Comparison of ENCODE assay signal across 27 cellular contexts in the genomic region with DNA sequence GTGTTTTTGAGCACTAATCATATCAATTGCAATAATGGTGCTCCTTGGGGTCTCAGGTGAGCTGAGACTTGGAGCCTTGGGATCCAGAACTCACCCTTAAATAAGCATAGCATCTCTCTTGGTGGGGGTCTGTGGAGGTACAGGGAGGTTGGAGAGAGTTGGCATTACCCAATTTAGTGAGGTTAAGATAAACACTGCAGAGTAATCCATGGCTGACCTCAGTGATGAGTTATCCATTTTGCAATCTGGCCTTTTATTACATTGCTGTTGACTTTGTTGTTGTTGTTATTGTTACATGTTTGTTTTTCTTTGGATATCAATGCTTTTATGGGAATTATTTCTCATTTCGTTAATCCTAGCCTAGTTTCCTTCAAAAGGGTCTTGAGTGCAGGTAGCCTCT.
"Had no signal": no experiment of that assay in that cellular context is flagged by ENCODE, and none has a peak within 500 bp of the region (broad histone marks: within the 10 kb centered on the region; RNA-seq: fewer than 3 reads in every experiment).

No MANE protein-coding gene starts in this region.

- DNase-seq: stimulated activated CD4-positive, alpha-beta T cell treated with anti-CD3 and anti-CD28 coated beads, Interleukin-2, amount 100 ng/mL, for 48 hours; stimulated activated CD4-positive, alpha-beta T cell treated with anti-CD3 and anti-CD28 coated beads, Interleukin-4, amount 100 ng/mL, for 1 hour; stimulated activated CD4-positive, alpha-beta T cell treated with anti-CD3 and anti-CD28 coated beads, Interleukin-4, amount 100 ng/mL, for 24 hours; stimulated activated CD4-positive, alpha-beta T cell treated with anti-CD3 and anti-CD28 coated beads, Interleukin-4, amount 100 ng/mL, for 4 hours; stimulated activated CD8-positive, alpha-beta memory T cell treated with anti-CD3 and anti-CD28 coated beads, Interleukin-4, amount 100 ng/mL, for 48 hours; stimulated activated naive B cell treated with anti-CD40 and anti-IgM and Interleukin-4, amounts not matched to agents 10 μg/mL and 1 μg/mL and 100 μg/mL, for 72 hours; stimulated activated naive CD4-positive, alpha-beta T cell; stimulated activated naive CD4-positive, alpha-beta T cell treated with Interleukin-2 at 50 U/mL for 16 hours; stimulated activated naive CD8-positive, alpha-beta T cell treated with anti-CD3 and anti-CD28 coated beads, Interleukin-15, amount 100 ng/mL, for 72 hours; stimulated activated naive CD8-positive, alpha-beta T cell treated with anti-CD3 and anti-CD28 coated beads, Interleukin-15, Interleukin-2, amounts not matched to agents 100 U/mL and 50 U/mL, for 24 hours; stomach; substantia nigra; testis; thyroid gland; tibial artery; transverse colon; trophoblast cell; upper lobe of left lung; upper lobe of right lung; uterus had no signal

- H3K4me1 ChIP-seq: suprapubic skin, testis, thyroid gland, tibial artery, tibial nerve, transverse colon, upper lobe of left lung, upper lobe of right lung, uterus, vagina had no signal

- H3K9me3 ChIP-seq: stomach, suprapubic skin, testis, thoracic aorta, thyroid gland, tibial artery, transverse colon, upper lobe of left lung, upper lobe of right lung, uterus, vagina had no signal

- H3K4me3 ChIP-seq: stomach, suprapubic skin, testis, thoracic aorta, thyroid gland, tibial artery, tibial nerve, transverse colon, upper lobe of left lung, upper lobe of right lung, uterus, vagina had no signal

- H3K36me3 ChIP-seq: stomach, suprapubic skin, thoracic aorta, thyroid gland, tibial artery, tibial nerve, transverse colon, upper lobe of left lung, upper lobe of right lung, uterus, vagina had no signal

- H3K27me3 ChIP-seq: stomach, suprapubic skin, testis, thyroid gland, tibial artery, tibial nerve, transverse colon, upper lobe of left lung, upper lobe of right lung, uterus, vagina had no signal

- FAIRE-seq: urothelium cell line had no signal

- H3K27ac ChIP-seq: stomach, suprapubic skin, testis, thoracic aorta, thyroid gland, tibial artery, tibial nerve, transverse colon, upper lobe of left lung, upper lobe of right lung, uterus, vagina had no signal

- ATAC-seq: stimulated activated effector memory CD8-positive, alpha-beta T cell treated with anti-CD3 and anti-CD28 coated beads, Interleukin-12 subunit alpha, Interleukin-12 subunit beta, amount 100 ng/mL, for 72 hours; stimulated activated memory B cell treated with anti-CD40 and anti-IgM and Interleukin-4, amounts not matched to agents 10 μg/mL and 1 μg/mL and 100 μg/mL, for 72 hours; stimulated activated naive B cell treated with anti-CD40 and anti-IgM and Interleukin-4, amounts not matched to agents 10 μg/mL and 1 μg/mL and 100 μg/mL, for 72 hours; stimulated activated naive CD8-positive, alpha-beta T cell treated with anti-CD3 and anti-CD28 coated beads, Interleukin-15, amount 100 ng/mL, for 72 hours; stimulated activated naive CD8-positive, alpha-beta T cell treated with anti-CD3 and anti-CD28 coated beads, Interleukin-15, Interleukin-2, amounts not matched to agents 100 U/mL and 50 U/mL, for 24 hours; upper lobe of right lung had no signal
